In the genomic region with DNA sequence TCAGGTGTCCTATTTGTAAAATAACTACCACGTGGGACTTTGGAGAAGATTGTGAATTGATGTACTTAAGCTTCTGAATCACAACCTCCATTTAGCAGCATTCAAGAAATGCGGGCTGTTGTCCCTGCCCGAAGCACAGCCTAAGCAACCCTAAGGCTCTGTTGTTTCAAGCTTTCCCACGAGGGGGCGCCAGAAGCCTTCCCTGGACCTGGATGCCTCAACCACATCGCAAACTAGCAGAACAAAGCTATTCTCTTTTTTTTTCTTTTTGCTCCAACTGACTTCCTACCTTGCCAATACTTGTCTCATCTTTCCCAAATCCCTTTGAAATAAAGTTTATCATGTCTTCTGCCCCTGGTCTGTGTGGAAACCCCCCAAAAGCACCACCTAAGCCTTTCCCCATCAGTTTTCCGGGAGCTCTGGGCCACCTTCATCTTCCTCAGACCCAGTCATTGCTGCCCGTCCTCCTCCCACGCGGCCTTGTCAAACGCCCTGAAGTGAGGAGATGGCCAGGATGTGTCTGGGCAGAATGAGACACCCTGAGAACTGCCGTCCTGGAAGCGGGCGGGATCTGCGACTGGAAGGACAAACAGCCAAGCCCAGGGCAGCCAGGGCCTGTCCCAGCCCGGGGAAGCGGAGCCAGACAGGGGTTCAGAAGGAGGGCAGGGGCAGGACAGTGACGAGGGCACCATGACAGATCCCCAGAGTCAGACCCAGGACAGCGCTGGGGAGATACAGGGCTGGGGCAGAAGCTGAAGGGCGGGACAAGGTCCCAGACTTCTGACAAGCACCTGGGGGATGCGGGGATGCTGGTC, we compare ENCODE assay signal across 8 cellular contexts.
DNase-seq lines count a peak whose midpoint lies in the region; ATAC-seq and TF ChIP-seq lines count a peak whose summit lies in the region.

No MANE protein-coding gene starts in this region.

- TF ChIP-seq EP300 in Ishikawa (IDR thresholded peaks at IDR 0.05; ENCODE audit: borderline replicate concordance), result no peak

- intact Hi-C loops in activated T-helper 1 cell treated with anti-CD3 and anti-CD28 coated beads, Interleukin-12 subunit alpha, Interleukin-12 subunit beta, Interleukin-2, Interleukin-4 antibody, amounts not matched to agents 30 ng/mL and 10 ng/mL and 1 ng/mL, durations not matched to agents 14 hours and 24 hours and 36 hours (cut with micrococcal nuclease), result loop anchor here (1.0 kb wide), 3 partner anchors 44 to 161 kb away; no protein-coding TSS in a partner anchor

- peak; percentile 99 for TF ChIP-seq RAD21 in Ishikawa (IDR thresholded peaks at IDR 0.05; ENCODE audit: low read depth)

- DNase-seq in Daoy (ENCODE audit: low read depth) (peak; percentile 64), RKO (ENCODE audit: low spot score) (peak; percentile 68), fibroblast of the conjunctiva (ENCODE audit: low read depth) (peak; percentile 57), non-pigmented ciliary epithelial cell (ENCODE audit: low read depth) (peak; percentile 30), superior temporal gyrus (ENCODE audit: extremely low spot score) (peak; percentile 96)
- DNase-seq in activated T-helper 1 cell treated with anti-CD3 and anti-CD28 coated beads, Interleukin-12 subunit alpha, Interleukin-12 subunit beta, Interleukin-2, Interleukin-4 antibody, amounts not matched to agents 30 ng/mL and 10 ng/mL and 1 ng/mL, durations not matched to agents 14 hours and 24 hours and 36 hours (ENCODE audit: low spot score), result peak; percentile 61

- no peak overlapping the region for H3K4me3 Mint-ChIP-seq in activated T-helper 1 cell treated with anti-CD3 and anti-CD28 coated beads, Interleukin-12 subunit alpha, Interleukin-12 subunit beta, Interleukin-2, Interleukin-4 antibody, amounts not matched to agents 30 ng/mL and 10 ng/mL and 1 ng/mL, durations not matched to agents 14 hours and 24 hours and 36 hours

- H3K27ac Mint-ChIP-seq in activated T-helper 1 cell treated with anti-CD3 and anti-CD28 coated beads, Interleukin-12 subunit alpha, Interleukin-12 subunit beta, Interleukin-2, Interleukin-4 antibody, amounts not matched to agents 30 ng/mL and 10 ng/mL and 1 ng/mL, durations not matched to agents 14 hours and 24 hours and 36 hours, result no peak overlapping the region

- H3K4me1 Mint-ChIP-seq in activated T-helper 1 cell treated with anti-CD3 and anti-CD28 coated beads, Interleukin-12 subunit alpha, Interleukin-12 subunit beta, Interleukin-2, Interleukin-4 antibody, amounts not matched to agents 30 ng/mL and 10 ng/mL and 1 ng/mL, durations not matched to agents 14 hours and 24 hours and 36 hours (ENCODE audit: low read depth), result peaks cover 8% of the 10 kb centered on the region

- peaks cover 10% of the 10 kb centered on the region for H3K27me3 Mint-ChIP-seq in activated T-helper 1 cell treated with anti-CD3 and anti-CD28 coated beads, Interleukin-12 subunit alpha, Interleukin-12 subunit beta, Interleukin-2, Interleukin-4 antibody, amounts not matched to agents 30 ng/mL and 10 ng/mL and 1 ng/mL, durations not matched to agents 14 hours and 24 hours and 36 hours (ENCODE audit: insufficient read depth)

- H3K36me3 Mint-ChIP-seq in activated T-helper 1 cell treated with anti-CD3 and anti-CD28 coated beads, Interleukin-12 subunit alpha, Interleukin-12 subunit beta, Interleukin-2, Interleukin-4 antibody, amounts not matched to agents 30 ng/mL and 10 ng/mL and 1 ng/mL, durations not matched to agents 14 hours and 24 hours and 36 hours (ENCODE audit: low read depth), result peaks cover 2% of the 10 kb centered on the region

- H3K9me3 Mint-ChIP-seq in activated T-helper 1 cell treated with anti-CD3 and anti-CD28 coated beads, Interleukin-12 subunit alpha, Interleukin-12 subunit beta, Interleukin-2, Interleukin-4 antibody, amounts not matched to agents 30 ng/mL and 10 ng/mL and 1 ng/mL, durations not matched to agents 14 hours and 24 hours and 36 hours, result peaks cover 13% of the 10 kb centered on the region

- no peak for ATAC-seq in GM21786 (IDR thresholded peaks at IDR 0.05; ENCODE audit: unreplicated experiment)

TF ChIP-seq in Ishikawa, 13 proteins besides CTCF, POLR2A, EP300 and RAD21:
- no peak for TF ChIP-seq TAF1 (IDR thresholded peaks at IDR 0.05; ENCODE audit: low read depth)
- TF ChIP-seq NFIC (IDR thresholded peaks at IDR 0.05), result no peak
- 0 out of 2 replicates have a peak, but pooled peaks have one; percentile 19 for TF ChIP-seq TEAD4 (IDR thresholded peaks at IDR 0.05)
- TF ChIP-seq, protein P1, sequence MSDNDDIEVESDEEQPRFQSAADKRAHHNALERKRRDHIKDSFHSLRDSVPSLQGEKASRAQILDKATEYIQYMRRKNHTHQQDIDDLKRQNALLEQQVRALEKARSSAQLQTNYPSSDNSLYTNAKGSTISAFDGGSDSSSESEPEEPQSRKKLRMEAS (IDR thresholded peaks at IDR 0.05), result no peak; the same call in 1 of the 2 replicates
TF ChIP-seq in Ishikawa: peak in this region for 1.

Comparison
In these comparisons a context has a peak if more than half of its experiments do, and no peak if none do; other contexts are left out.
1. DNase-seq: peak in every context shown above with its lines; median percentile 96 in superior temporal gyrus; 68 in RKO; 64 in Daoy; 61 in activated T-helper 1 cell treated with anti-CD3 and anti-CD28 coated beads, Interleukin-12 subunit alpha, Interleukin-12 subunit beta, Interleukin-2, Interleukin-4 antibody, amounts not matched to agents 30 ng/mL and 10 ng/mL and 1 ng/mL, durations not matched to agents 14 hours and 24 hours and 36 hours; 57 in fibroblast of the conjunctiva; 30 in non-pigmented ciliary epithelial cell.